8 cellular contexts compared by ENCODE assay signal in the genomic region with DNA sequence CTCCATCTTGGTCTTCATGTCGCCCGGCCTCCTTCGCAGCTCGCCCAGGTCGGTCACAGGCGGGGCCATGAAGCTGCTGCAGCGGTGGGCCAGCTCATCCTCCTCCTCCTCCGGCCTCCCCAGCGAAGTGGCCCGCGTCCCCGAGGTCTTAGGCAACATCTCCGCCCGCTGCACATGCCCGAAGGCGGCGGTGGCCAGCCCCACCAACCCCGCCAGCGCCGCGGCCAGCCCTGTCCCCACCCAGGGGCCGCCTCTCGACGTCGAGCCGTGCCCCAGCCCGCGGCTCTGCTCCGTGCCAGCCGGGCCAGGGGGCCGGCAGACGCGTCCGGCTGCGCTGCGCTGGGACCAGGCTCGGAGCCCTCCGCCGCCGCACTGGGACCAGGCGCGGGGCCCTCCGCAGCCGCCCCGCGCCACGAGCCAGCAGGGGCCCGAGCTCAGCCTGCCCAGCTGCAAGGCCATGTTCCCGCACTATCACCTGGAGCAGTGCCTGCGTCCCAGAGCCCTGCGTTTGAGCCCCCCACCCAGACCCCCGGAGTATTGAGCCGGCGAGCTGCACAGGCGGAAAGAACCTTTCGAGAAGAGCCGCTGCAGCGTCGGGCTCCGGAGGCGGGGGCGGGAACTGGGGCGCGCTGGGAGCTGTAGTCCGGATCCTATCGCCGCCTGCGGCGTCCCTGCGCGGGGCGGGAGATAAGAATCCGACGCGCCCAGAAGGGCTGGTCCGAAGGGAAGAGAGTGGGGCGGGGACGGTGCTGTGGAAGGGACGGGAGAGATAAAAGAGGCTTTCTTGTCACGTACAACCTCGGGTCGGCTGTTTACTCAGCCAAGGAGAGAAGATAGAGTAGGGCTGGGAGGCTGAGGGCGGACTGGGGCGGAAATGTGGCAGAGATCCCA.
DNase-seq lines count a peak whose midpoint lies in the region; ATAC-seq and TF ChIP-seq lines count a peak whose summit lies in the region.

A gene (minus strand): TSS at position 566 of the 891 bp plus-strand sequence. CDS start 107 bp downstream, at position 459.

- peak within 1 kb of the TSS; percentile 69 to 75 for H3K4me3 ChIP-seq in muscle layer of colon (ENCODE audit: low read depth in 1 of 2, low read length in 2 of 2)

- no peaks in the 10 kb centered on the region for H3K9me3 ChIP-seq in muscle layer of colon (ENCODE audit: low read length)

- no peaks in the 10 kb centered on the region for H3K27me3 ChIP-seq in muscle layer of colon (ENCODE audit: control insufficient read depth in 1 of 2, insufficient read depth in 2 of 2, low read length in 2 of 2)

- DNase-seq in DMS 273 treated with DMSO at 0.1 percent for 48 hours (lab: John Stamatoyannopoulos, UW), result peak; percentile 83
- DNase-seq in HuH-7 (ENCODE audit: low spot score), result peak; percentile 93
- peak; percentile 59 for DNase-seq in OCI-M2 (lab: John Stamatoyannopoulos, UW; ENCODE audit: unreplicated experiment)
- DNase-seq in activated T-cell treated with anti-CD3 and anti-CD28 coated beads, Interleukin-2, amount 50 U/mL, for 1 hour, result peak; percentile 82
- DNase-seq in erythroblast (lab: John Stamatoyannopoulos, UW), result peak; percentile 98 to 99
- DNase-seq in stimulated activated CD8-positive, alpha-beta memory T cell treated with anti-CD3 and anti-CD28 coated beads, Interleukin-7, amount 100 ng/mL, for 1 hour (ENCODE audit: low read depth in 2 of 2), result peak; percentile 56 to 61

- H3K36me3 ChIP-seq in muscle layer of colon (ENCODE audit: insufficient read depth, low read length), result peaks cover 17% of the 10 kb centered on the region

- ATAC-seq in GM21526 (IDR thresholded peaks at IDR 0.05; ENCODE audit: low FRiP score, unreplicated experiment), result peak; percentile 95

- peak; percentile 88 for TF ChIP-seq POLR2A in erythroblast (IDR thresholded peaks at IDR 0.05; ENCODE audit: low read length)

- H3K27ac ChIP-seq in muscle layer of colon (ENCODE audit: low read depth, low read length), result peak within 1 kb of the TSS; percentile 62

- peak within 1 kb of the TSS; percentile 30 for H3K9ac ChIP-seq in muscle layer of colon (ENCODE audit: low read length)

- H3K4me1 ChIP-seq in muscle layer of colon (ENCODE audit: insufficient read depth, low read length), result peaks cover 10% of the 10 kb centered on the region

Comparison
In these comparisons a context has a peak if more than half of its experiments do, and no peak if none do; other contexts are left out.
1. Peak in every context shown above with its lines: DNase-seq, ATAC-seq, H3K4me3 ChIP-seq and H3K27ac ChIP-seq.